Comparison of ENCODE assay signal across 13 cellular contexts in genomic region chr17:39139137-39139516, GRCh38. TPM values are rescaled to one million over a fixed set of nuclear protein-coding genes. Genes with fewer than 3 reads are reported as not detected.
DNase-seq lines count a peak whose midpoint lies in the region; ATAC-seq and TF ChIP-seq lines count a peak whose summit lies in the region.
"Had no signal": no experiment of that assay in that cellular context is flagged by ENCODE, and none has a peak within 500 bp of the region (broad histone marks: within the 10 kb centered on the region; RNA-seq: fewer than 3 reads in every experiment).

No MANE protein-coding gene starts in this region.

- CTCF ChIA-PET in OCI-LY7 (lab: Charles Lee; ENCODE audit: unreplicated experiment) = no interaction called here

- H3K79me2 ChIP-seq in OCI-LY7 (ENCODE audit: insufficient read depth, low read depth, low read length) = no peaks in the 10 kb centered on the region

- H3K4me1 ChIP-seq in OCI-LY7 (ENCODE audit: insufficient read depth, low read length, poor library complexity, severe bottlenecking) (peaks cover 18% of the 10 kb centered on the region), right atrium auricular region (peaks cover 0 to 9% of the 10 kb centered on the region in 2 donors)

- H3K27ac ChIP-seq in OCI-LY7 (ENCODE audit: low read depth, low read length, poor library complexity, severe bottlenecking) (no peak overlapping the region), right atrium auricular region (peak overlapping the region in 1 of 2 donors; percentile 17)

- peaks cover 53% of the 10 kb centered on the region for H3K4me1 Mint-ChIP-seq in chondrocyte (ENCODE audit: low read depth)
- H3K4me1 Mint-ChIP-seq: nephron progenitor cell had no signal

- BruUV-seq in OCI-LY7 (replicated peaks; lab: Mats Ljungman, UMichigan) = no TSS peak

- H3K27me3 ChIP-seq in right atrium auricular region = no peaks in the 10 kb centered on the region

- TF ChIP-seq CTCF in OCI-LY7 (conservative IDR thresholded peaks at IDR 0.05; ENCODE audit: low read length) (no peak), chondrocyte (IDR thresholded peaks at IDR 0.05) (no peak), right atrium auricular region (IDR thresholded peaks at IDR 0.05) (no peak)

- H3K4me3 ChIP-seq in OCI-LY7 (ENCODE audit: low read depth, low read length, poor library complexity, severe bottlenecking) = no peak overlapping the region
- H3K4me3 ChIP-seq in right atrium auricular region = no peak overlapping the region

- peaks cover 1% of the 10 kb centered on the region for H3K36me3 Mint-ChIP-seq in chondrocyte (ENCODE audit: low read depth)

- H3K4me2 ChIP-seq in OCI-LY7 (ENCODE audit: low read length) = peak overlapping the region; percentile 54

- peak overlapping the region; percentile 91 for H3K27ac Mint-ChIP-seq in chondrocyte (ENCODE audit: unreplicated experiment)
- H3K27ac Mint-ChIP-seq: nephron progenitor cell had no signal

- DNase-seq in Daoy (ENCODE audit: low read depth) (peak; percentile 83), OCI-LY7 (ENCODE audit: low spot score) (no peak), chondrocyte (ENCODE audit: low spot score) (no peak), myocyte (ENCODE audit: low read depth) (peak; percentile 94), right atrium auricular region (ENCODE audit: low spot score) (no peak)
- DNase-seq: activated CD4-positive, CD25-positive, alpha-beta regulatory T cell; Calu3; dermis blood vessel endothelial cell; nephron progenitor cell; RPMI8226 had no signal

- no peaks in the 10 kb centered on the region for H3K27me3 Mint-ChIP-seq in chondrocyte (ENCODE audit: low read depth)

- H3K36me3 ChIP-seq in OCI-LY7 (ENCODE audit: insufficient read depth, low read length) = no peaks in the 10 kb centered on the region
- no peaks in the 10 kb centered on the region for H3K36me3 ChIP-seq in right atrium auricular region

- peak overlapping the region; percentile 44; the same call in 1 of the 2 replicates for H2AFZ ChIP-seq in OCI-LY7 (ENCODE audit: low read length)

- no peaks in the 10 kb centered on the region for H4K20me1 ChIP-seq in OCI-LY7 (ENCODE audit: insufficient read depth, low read length)

- no peaks in the 10 kb centered on the region for H3K9me3 Mint-ChIP-seq in chondrocyte (ENCODE audit: low read depth)

- H3K9me2 ChIP-seq in OCI-LY7 (ENCODE audit: insufficient read depth, low read length) = no peaks in the 10 kb centered on the region

- POLR2A ChIA-PET in OCI-LY7 (lab: Charles Lee) = interaction anchor here (0.5 kb wide), 1 partner anchor 290 kb away, joined by 3 read pairs; no protein-coding TSS in a partner anchor

- no peak for ATAC-seq in GM18520 (IDR thresholded peaks at IDR 0.05; ENCODE audit: unreplicated experiment)
- ATAC-seq in HG03460 (IDR thresholded peaks at IDR 0.05; ENCODE audit: unreplicated experiment) = no peak
- no peak for ATAC-seq in HG02852 (IDR thresholded peaks at IDR 0.05; ENCODE audit: unreplicated experiment)

- H3K4me3 Mint-ChIP-seq in chondrocyte (ENCODE audit: unreplicated experiment) = peak overlapping the region; percentile 30
- H3K4me3 Mint-ChIP-seq: nephron progenitor cell had no signal

- 0 out of 2 replicates have a peak, but pooled peaks cover 5% of the 10 kb centered on the region for H3K9me3 ChIP-seq in OCI-LY7 (ENCODE audit: low read length)
- no peaks in the 10 kb centered on the region for H3K9me3 ChIP-seq in right atrium auricular region

- intact Hi-C loops in OCI-LY7 (cut with micrococcal nuclease; ENCODE audit: unreplicated experiment) = no loop called here

RNA-seq across cellular contexts. Expression of gene PLXDC1, which starts 12.3 kb away (rescaled TPM):
- 0.11 TPM in 1 of 2 replicates, not detected in the other for total RNA-seq in Daoy (2014; rRNA removed; shearing (Covaris generic))
- total RNA-seq in OCI-LY7 (2014; rRNA removed; shearing (Covaris generic)) = 0.13 and 0.41 TPM in 2 replicates
- total RNA-seq in OCI-LY7 (2022) = 0.67 TPM in 1 of 2 replicates, not detected in the other
- 11.1 to 40.5 TPM (median 37.4 TPM) in 3 replicates for total RNA-seq in chondrocyte
- total RNA-seq in myocyte = 49.7 and 65.3 TPM in 2 replicates
- 14.0 TPM for polyA plus RNA-seq in myocyte (2012)
- 1 to 10 TPM; 4.6 to 9.3 TPM for total RNA-seq in right atrium auricular region
- total RNA-seq: dermis blood vessel endothelial cell had no signal

RNA-seq across cellular contexts. Expression of gene ARL5C, which starts 26.8 kb away (rescaled TPM):
- not detected in 2 replicates for total RNA-seq in Daoy (2014; rRNA removed; shearing (Covaris generic))
- 0.16 and 2.4 TPM in 2 replicates for total RNA-seq in OCI-LY7 (2014; rRNA removed; shearing (Covaris generic))
- total RNA-seq in OCI-LY7 (2022) (0.65 and 0.68 TPM in 2 replicates), chondrocyte (0.25 TPM in 1 of 3 replicates, not detected in the others), myocyte (not detected in 2 replicates), right atrium auricular region (not detected)
- not detected for polyA plus RNA-seq in myocyte (2012)
- total RNA-seq: Calu3, dermis blood vessel endothelial cell had no signal

RNA-seq across cellular contexts. Expression of gene CACNB1, which starts 58.3 kb away (rescaled TPM):
- total RNA-seq in Daoy (2014; rRNA removed; shearing (Covaris generic)) = 0.89 and 1.0 TPM in 2 replicates
- total RNA-seq in OCI-LY7 (2014; rRNA removed; shearing (Covaris generic)) = 17.9 and 23.7 TPM in 2 replicates
- total RNA-seq in OCI-LY7 (2022) = 30.9 and 35.5 TPM in 2 replicates
- 22.6 to 25.5 TPM (median 24.1 TPM) in 3 replicates for total RNA-seq in chondrocyte
- 190 and 408 TPM in 2 replicates for total RNA-seq in myocyte
- polyA plus RNA-seq in myocyte (2012) = 136 TPM
- 10 to 100 TPM in 1 of 2 donors, 1 to 10 TPM in 1; 3.6 to 13.4 TPM for total RNA-seq in right atrium auricular region

Comparison
In these comparisons a context has a peak if more than half of its experiments do, and no peak if none do; other contexts are left out.
1. DNase-seq: peak in Daoy (single experiment) and myocyte (single experiment); none in OCI-LY7 (single experiment), chondrocyte (single experiment) and right atrium auricular region (single experiment).